ENCODE assay signal across 30 cellular contexts in the genomic region with DNA sequence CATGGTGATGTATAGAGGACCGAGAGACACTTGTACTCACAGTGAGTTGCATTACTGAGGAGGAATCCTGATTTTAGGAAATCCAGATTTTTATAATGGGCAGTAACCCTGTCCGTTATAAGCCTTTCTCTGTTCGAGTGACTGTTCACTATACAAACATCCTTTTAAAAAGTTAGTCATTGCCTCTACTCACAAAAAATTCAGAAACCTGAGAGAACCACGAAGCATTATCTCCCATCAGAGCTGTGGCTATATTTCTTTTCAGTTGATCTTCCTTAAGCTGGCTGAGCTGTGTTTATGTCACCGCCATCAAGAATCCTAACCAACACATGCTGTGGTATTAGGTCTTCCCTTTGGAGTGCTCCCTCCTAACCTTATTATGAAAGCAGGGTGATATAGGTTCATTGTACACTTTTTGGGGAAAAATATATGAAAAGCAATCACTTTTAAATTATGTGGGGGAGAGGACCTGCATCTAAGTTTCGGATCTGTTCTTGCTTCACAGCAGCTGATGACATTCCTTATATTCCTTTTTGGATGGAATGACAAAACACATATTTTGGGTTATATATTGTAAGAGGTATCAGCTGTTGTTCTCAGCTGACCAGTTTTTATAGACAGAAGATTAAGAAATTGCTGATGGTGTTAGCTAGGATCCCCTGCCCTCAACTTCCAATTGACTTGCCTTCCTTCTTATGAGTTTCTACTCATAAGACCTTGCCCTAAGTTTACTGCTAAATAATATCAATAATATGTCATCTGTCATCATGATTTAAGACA.
"Had no signal": no experiment of that assay in that cellular context is flagged by ENCODE, and none has a peak within 500 bp of the region (broad histone marks: within the 10 kb centered on the region; RNA-seq: fewer than 3 reads in every experiment).

No MANE protein-coding gene starts in this region.

- H3K27ac ChIP-seq: body of pancreas, cardiac muscle cell, colonic mucosa, epithelial cell of prostate, gastrocnemius medialis, parathyroid adenoma, psoas muscle, stomach, thyroid gland, upper lobe of left lung had no signal

- H3K79me2 ChIP-seq: parathyroid adenoma had no signal

- ATAC-seq: activated CD8-positive, alpha-beta T cell treated with anti-CD3 and anti-CD28 coated beads for 36 hours; activated T-cell treated with anti-CD3 and anti-CD28 coated beads, Interleukin-2, amount 50 U/mL, for 4 hours; activated T-helper 17 cell treated with anti-CD3 and anti-CD28 coated beads, Interleukin-2, amount 50 U/mL, for 72 hours; body of pancreas; gastrocnemius medialis; left cardiac atrium; naive thymus-derived CD4-positive, alpha-beta T cell; psoas muscle; stimulated activated naive B cell treated with anti-CD40 and anti-IgM and Interleukin-4, amounts not matched to agents 10 μg/mL and 1 μg/mL and 100 μg/mL, for 72 hours had no signal

- H3K27me3 ChIP-seq: body of pancreas, cardiac muscle cell, colonic mucosa, gastrocnemius medialis, stomach, thyroid gland, upper lobe of left lung had no signal

- H3K9me3 ChIP-seq: body of pancreas, colonic mucosa, gastrocnemius medialis, psoas muscle, stomach, thyroid gland, upper lobe of left lung had no signal

- H3K9ac ChIP-seq: parathyroid adenoma had no signal

- H3K4me3 ChIP-seq: body of pancreas, cardiac muscle cell, colonic mucosa, gastrocnemius medialis, psoas muscle, stomach, thyroid gland, upper lobe of left lung had no signal

- H3K4me1 ChIP-seq: body of pancreas, colonic mucosa, psoas muscle, stomach, thyroid gland, upper lobe of left lung had no signal

- DNase-seq: activated B cell treated with CpG ODN at 0.5 μM for 24 hours; activated CD4-positive, alpha-beta T cell treated with anti-CD3 and anti-CD28 coated beads, Interleukin-2, amount 50 U/mL, for 1 hour; activated CD8-positive, alpha-beta T cell treated with anti-CD3 and anti-CD28 coated beads for 36 hours; activated gamma-delta T cell treated with Interleukin-2 at 50 U/mL for 16 hours; activated naive CD4-positive, alpha-beta T cell treated with anti-CD3 and anti-CD28 coated beads, Interleukin-2, amount 50 U/mL, for 16 hours; activated T-cell treated with anti-CD3 and anti-CD28 coated beads, Interleukin-2, amount 50 U/mL, for 4 hours; anterior cingulate cortex; body of pancreas; cerebellar nuclear complex; colonic mucosa; effector CD8-positive, alpha-beta T cell; gastrocnemius medialis; glutamatergic neuron; islet precursor cell; left cardiac atrium; mammary epithelial cell; naive thymus-derived CD4-positive, alpha-beta T cell; nucleus accumbens; psoas muscle; stimulated activated CD4-positive, alpha-beta T cell treated with anti-CD3 and anti-CD28 coated beads, Interleukin-15, amount 100 ng/mL, for 24 hours; stimulated activated CD4-positive, alpha-beta T cell treated with anti-CD3 and anti-CD28 coated beads, Interleukin-2, amount 100 ng/mL, for 24 hours; stimulated activated naive B cell treated with anti-CD40 and anti-IgM and Interleukin-4, amounts not matched to agents 10 μg/mL and 1 μg/mL and 100 μg/mL, for 72 hours; stomach; thyroid gland; upper lobe of left lung had no signal

- FAIRE-seq: endometrium had no signal

- H2AFZ ChIP-seq: parathyroid adenoma had no signal

- H3K36me3 ChIP-seq: cardiac muscle cell, colonic mucosa, gastrocnemius medialis, stomach, thyroid gland, upper lobe of left lung had no signal
